29 cellular contexts compared by ENCODE assay signal in genomic region chr10:90923111-90923731, GRCh38. TPM values are rescaled to one million over a fixed set of nuclear protein-coding genes. Genes with fewer than 3 reads are reported as not detected.
"Had no signal": no experiment of that assay in that cellular context is flagged by ENCODE, and none has a peak within 500 bp of the region (broad histone marks: within the 10 kb centered on the region; RNA-seq: fewer than 3 reads in every experiment).

No MANE protein-coding gene starts in this region.

- H3K36me3 Mint-ChIP-seq: activated naive CD8-positive, alpha-beta T cell; T-cell had no signal

- H3K4me1 Mint-ChIP-seq: activated CD4-positive, alpha-beta memory T cell treated with anti-CD3 and anti-CD28 coated beads, Interleukin-2, amount 10 ng/mL, durations not matched to agents 7 days and 5 days; activated T-helper 17 cell treated with anti-CD3 and anti-CD28 coated beads, Interleukin-2, amount 50 U/mL, for 72 hours; T-cell had no signal

- H3K27ac Mint-ChIP-seq: activated CD4-positive, alpha-beta memory T cell treated with anti-CD3 and anti-CD28 coated beads, Interleukin-2, amount 10 ng/mL, durations not matched to agents 7 days and 5 days; activated naive CD4-positive, alpha-beta T cell treated with anti-CD3 and anti-CD28 coated beads for 36 hours; activated naive CD8-positive, alpha-beta T cell; activated T-helper 17 cell treated with anti-CD3 and anti-CD28 coated beads, Interleukin-2, amount 50 U/mL, for 72 hours; T-cell had no signal

- ATAC-seq: activated T-helper 17 cell treated with anti-CD3 and anti-CD28 coated beads, Interleukin-2, amount 50 U/mL, for 72 hours; T-cell had no signal

- H3K36me3 ChIP-seq: cardiac muscle cell had no signal

- H3K27ac ChIP-seq: brain microvascular endothelial cell, cardiac muscle cell, SK-N-MC had no signal

- H3K9me3 Mint-ChIP-seq: activated CD4-positive, alpha-beta memory T cell treated with anti-CD3 and anti-CD28 coated beads, Interleukin-2, amount 10 ng/mL, durations not matched to agents 7 days and 5 days; activated naive CD4-positive, alpha-beta T cell treated with anti-CD3 and anti-CD28 coated beads for 36 hours; activated T-helper 17 cell treated with anti-CD3 and anti-CD28 coated beads, Interleukin-2, amount 50 U/mL, for 72 hours; T-cell had no signal

- H3K4me3 Mint-ChIP-seq: activated CD4-positive, alpha-beta memory T cell treated with anti-CD3 and anti-CD28 coated beads, Interleukin-2, amount 10 ng/mL, durations not matched to agents 7 days and 5 days; activated naive CD4-positive, alpha-beta T cell treated with anti-CD3 and anti-CD28 coated beads for 36 hours; activated naive CD8-positive, alpha-beta T cell; activated T-helper 17 cell treated with anti-CD3 and anti-CD28 coated beads, Interleukin-2, amount 50 U/mL, for 72 hours; T-cell had no signal

- H3K4me3 ChIP-seq: cardiac muscle cell, SK-N-MC had no signal

- H3K27me3 ChIP-seq: brain microvascular endothelial cell had no signal

- DNase-seq: activated CD4-positive, alpha-beta memory T cell treated with anti-CD3 and anti-CD28 coated beads, Interleukin-2, amount 10 ng/mL, durations not matched to agents 7 days and 5 days; activated CD4-positive, alpha-beta T cell treated with anti-CD3 and anti-CD28 coated beads, Interleukin-2, amount 50 U/mL, for 1 hour; activated CD4-positive, CD25-positive, alpha-beta regulatory T cell; activated gamma-delta T cell; activated naive CD4-positive, alpha-beta T cell treated with anti-CD3 and anti-CD28 coated beads for 36 hours; activated T-cell treated with anti-CD3 and anti-CD28 coated beads for 4 hours; activated T-cell treated with anti-CD3 and anti-CD28 coated beads, Interleukin-2, amount 50 U/mL, for 48 hours; amygdala; brain microvascular endothelial cell; cerebellar nuclear complex; Karpas-422; MM.1S; NCI-H1105 treated with DMSO at 0.1 percent for 48 hours; NCI-H1436 treated with DMSO at 0.1 percent for 48 hours; NCI-H187; NCI-H2081; NCI-H2171 treated with DMSO at 0.1 percent for 48 hours; NCI-H226; NCI-H526; NCI-H82; T-cell; T-helper 2 cell; T1000 had no signal

RNA-seq across cellular contexts. Expression of gene ANKRD1, which starts 2.3 kb away (rescaled TPM):
- total RNA-seq: activated CD4-positive, alpha-beta memory T cell treated with anti-CD3 and anti-CD28 coated beads, Interleukin-2, amount 10 ng/mL, durations not matched to agents 7 days and 5 days; activated CD8-positive, alpha-beta memory T cell treated with anti-CD3 and anti-CD28 coated beads for 36 hours; activated naive CD4-positive, alpha-beta T cell treated with anti-CD3 and anti-CD28 coated beads for 36 hours; activated T-helper 17 cell treated with anti-CD3 and anti-CD28 coated beads, Interleukin-2, amount 50 U/mL, for 72 hours; OCI-LY7; T-cell had no signal
